Comparison of ENCODE assay signal across 21 cellular contexts in the genomic region with DNA sequence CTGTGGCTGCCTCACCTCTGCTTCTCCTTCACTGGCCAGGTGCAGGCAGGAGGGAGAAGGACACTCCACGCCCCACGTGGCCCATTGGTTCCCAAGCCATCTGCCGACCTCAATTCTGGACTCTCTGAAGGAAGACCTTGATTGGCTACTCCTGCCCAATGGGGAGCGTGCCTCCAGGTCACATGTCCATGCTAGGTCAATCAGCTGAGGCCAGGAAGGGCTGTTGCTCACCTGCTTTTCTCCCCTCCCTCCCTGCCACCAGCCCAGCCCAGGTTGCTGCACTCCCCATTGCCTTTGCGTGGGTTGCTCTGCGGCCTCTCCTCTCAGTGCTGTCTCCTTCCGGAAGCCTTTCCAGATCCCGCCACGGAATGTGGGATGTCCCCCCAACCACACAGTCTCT. TPM values are rescaled to one million over a fixed set of nuclear protein-coding genes. Genes with fewer than 3 reads are reported as not detected.
A peak's percentile ranks its signal among the peaks of the same experiment; 100 is the strongest.
DNase-seq lines count a peak whose midpoint lies in the region; ATAC-seq, FAIRE-seq and TF ChIP-seq lines count a peak whose summit lies in the region.
"Had no signal": no experiment of that assay in that cellular context is flagged by ENCODE, and none has a peak within 500 bp of the region (broad histone marks: within the 10 kb centered on the region; RNA-seq: fewer than 3 reads in every experiment).

No MANE protein-coding gene starts in this region.

- no peak overlapping the region; the same call in 1 of the 2 replicates for H4K8ac ChIP-seq in H1 (ENCODE audit: extremely low read depth, insufficient read depth, low read length)

- H3K4me3 Mint-ChIP-seq in GM23338, result no peak overlapping the region
- no peak overlapping the region for H3K4me3 Mint-ChIP-seq in activated CD8-positive, alpha-beta T cell treated with anti-CD3 and anti-CD28 coated beads, Interleukin-2, amount 10 ng/mL, durations not matched to agents 7 days and 5 days
- H3K4me3 Mint-ChIP-seq: CD4-positive, alpha-beta T cell; H9 had no signal

- in situ Hi-C loops in SK-MEL-5 (cut with HindIII; ENCODE audit: low pct_unique_long_range_greater_than_20kb, low sequenced_read_pairs), result no loop called here

- H3K4ac ChIP-seq in H1 (replicated peaks; ENCODE audit: insufficient read length, low read depth, low read length), result no peak overlapping the region

- no peak overlapping the region for H3K14ac ChIP-seq in H1 (ENCODE audit: insufficient read length)

- no peak overlapping the region for H3K27ac Mint-ChIP-seq in GM23338
- no peak overlapping the region for H3K27ac Mint-ChIP-seq in activated CD8-positive, alpha-beta T cell treated with anti-CD3 and anti-CD28 coated beads, Interleukin-2, amount 10 ng/mL, durations not matched to agents 7 days and 5 days
- H3K27ac Mint-ChIP-seq: CD4-positive, alpha-beta T cell; H9 had no signal

- no peak overlapping the region for H4K91ac ChIP-seq in H1 (replicated peaks; ENCODE audit: insufficient read length, low read length)

- TF ChIP-seq EP300 in H1 (IDR thresholded peaks at IDR 0.05; ENCODE audit: borderline replicate concordance in 1 of 2, low read depth in 2 of 2, low read length in 2 of 2), result no peak

- H4K5ac ChIP-seq in H1 (ENCODE audit: insufficient read length, low read depth, low read length), result no peak overlapping the region

- H3K9me3 ChIP-seq in H1 (ENCODE audit: insufficient read depth in 2 of 2, low read depth in 1 of 2, low read length in 1 of 2) (peaks cover 0 to 3% of the 10 kb centered on the region in 2 experiments; a peak in 1 of 4 replicates), right cardiac atrium (ENCODE audit: control insufficient read depth, low read length) (no peaks in the 10 kb centered on the region)
- H3K9me3 ChIP-seq: A549 had no signal

- no peaks in the 10 kb centered on the region for H3K79me2 ChIP-seq in H1 (ENCODE audit: control insufficient read depth in 1 of 2, insufficient read depth in 2 of 2, low read length in 2 of 2)
- no peaks in the 10 kb centered on the region for H3K79me2 ChIP-seq in GM23338 (replicated peaks; ENCODE audit: insufficient read depth)

- peaks cover 0 to 11% (median 8%) of the 10 kb centered on the region in 4 experiments; a peak in 5 of 7 replicates for H3K27me3 ChIP-seq in H1 (replicated peaks in 1 of 4; ENCODE audit: control insufficient read depth in 3 of 4, extremely low read depth in 1 of 4, insufficient read depth in 3 of 4, low read length in 3 of 4)
- H3K27me3 ChIP-seq in GM23338 (ENCODE audit: insufficient read depth), result no peaks in the 10 kb centered on the region; the same call in 1 of the 2 replicates
- no peaks in the 10 kb centered on the region for H3K27me3 ChIP-seq in right cardiac atrium (ENCODE audit: control insufficient read depth, insufficient read depth)

- no peaks in the 10 kb centered on the region for H3K9me2 ChIP-seq in GM23338 (ENCODE audit: insufficient read depth)

- 89% methylated on average over 6 of the region's 9 CpGs; no CpG with 5 or more reads in 1 of the 2 experiments for WGBS in H1 (ENCODE audit: extremely low coverage in 1 of 2, insufficient coverage in 1 of 2, insufficient read length in 1 of 2, insufficient replicate concordance in 2 of 2, low coverage in 1 of 2, low lambda C conversion rate in 2 of 2, missing lambda C conversion rate in 1 of 2), 2 experiments
- WGBS in right cardiac atrium, result 89% methylated on average over 9 of the region's 9 CpGs

- POLR2A ChIA-PET in H1 (lab: Charles Lee; ENCODE audit: partially characterized antibody), result no interaction called here
- POLR2A ChIA-PET in activated CD8-positive, alpha-beta T cell treated with anti-CD3 and anti-CD28 coated beads, Interleukin-2, amount 10 ng/mL, durations not matched to agents 7 days and 5 days (lab: Charles Lee), result no interaction called here

- peak overlapping the region; percentile 93; the same call in 1 of the 2 replicates for H2BK15ac ChIP-seq in H1 (ENCODE audit: low read length)

- H2BK5ac ChIP-seq in H1 (ENCODE audit: low read depth, low read length), result no peak overlapping the region

- no peaks in the 10 kb centered on the region for H3F3A ChIP-seq in GM23338 (replicated peaks; ENCODE audit: low read depth)

- no peak for TF ChIP-seq POLR2A in H1 (IDR thresholded peaks at IDR 0.05; ENCODE audit: control extremely low read depth in 1 of 2, low read depth in 2 of 2, low read length in 2 of 2)

- H2AK5ac ChIP-seq in H1 (ENCODE audit: low read depth, low read length), result no peak overlapping the region

- H3K36me3 ChIP-seq in H1 (ENCODE audit: control insufficient read depth in 2 of 4, insufficient read depth in 4 of 4, low read length in 3 of 4) (no peaks in the 10 kb centered on the region), GM23338 (ENCODE audit: insufficient read depth) (no peaks in the 10 kb centered on the region)

- H2BK12ac ChIP-seq in H1 (ENCODE audit: low read depth, low read length), result no peak overlapping the region

- H3K4me1 ChIP-seq in H1 (replicated peaks in 1 of 4; ENCODE audit: control insufficient read depth in 3 of 4, insufficient read depth in 4 of 4, low read length in 3 of 4) (peaks cover 0 to 2% (median 0%) of the 10 kb centered on the region in 4 experiments; a peak in 1 of 7 replicates), GM23338 (ENCODE audit: insufficient read depth) (no peaks in the 10 kb centered on the region), right cardiac atrium (ENCODE audit: control insufficient read depth, insufficient read depth, low read length) (no peaks in the 10 kb centered on the region)
- H3K4me1 ChIP-seq: A549, Caco-2 had no signal

- no peak overlapping the region for H3K56ac ChIP-seq in H1 (replicated peaks; ENCODE audit: insufficient read length, low read depth, low read length)

- TF ChIP-seq CTCF in H1 (IDR thresholded peaks at IDR 0.05; ENCODE audit: control extremely low read depth in 1 of 3, insufficient read depth in 1 of 3, low read depth in 1 of 3, low read length in 3 of 3), result no peak
- no peak for TF ChIP-seq CTCF in GM23338 (conservative IDR thresholded peaks at IDR 0.05; ENCODE audit: low read depth in 2 of 2)

- no peak overlapping the region; the same call in 1 of the 2 replicates for H2BK20ac ChIP-seq in H1 (ENCODE audit: low read length)

- FAIRE-seq in HTR-8/SVneo (lab: Jason Lieb, UNC) (peak; percentile 57), H1 (lab: Jason Lieb, UNC) (no peak)
- FAIRE-seq: A549, D721Med, GM12892, GM18507 had no signal

- no peak overlapping the region for H3K23ac ChIP-seq in H1 (ENCODE audit: insufficient read length)

- peaks cover 27% of the 10 kb centered on the region for H3K9me3 Mint-ChIP-seq in GM23338
- no peaks in the 10 kb centered on the region for H3K9me3 Mint-ChIP-seq in activated CD8-positive, alpha-beta T cell treated with anti-CD3 and anti-CD28 coated beads, Interleukin-2, amount 10 ng/mL, durations not matched to agents 7 days and 5 days (ENCODE audit: insufficient read depth)
- H3K9me3 Mint-ChIP-seq: CD4-positive, alpha-beta T cell had no signal

- CTCF ChIA-PET in H1 (lab: Charles Lee; ENCODE audit: partially characterized antibody), result interaction anchor here (1.1 to 3.3 kb wide), 6 partner anchors 14 to 92 kb away, joined by 3 to 17 read pairs (median 6); partner anchors contain the start of gene CDH4
- CTCF ChIA-PET in activated CD8-positive, alpha-beta T cell treated with anti-CD3 and anti-CD28 coated beads, Interleukin-2, amount 10 ng/mL, durations not matched to agents 7 days and 5 days (lab: Charles Lee), result no interaction called here

- H2BK120ac ChIP-seq in H1 (replicated peaks; ENCODE audit: low read depth, low read length), result no peak overlapping the region

- no peak for ATAC-seq in GM23338
- ATAC-seq in right cardiac atrium, result no peak
- ATAC-seq in activated CD8-positive, alpha-beta T cell treated with anti-CD3 and anti-CD28 coated beads, Interleukin-2, amount 10 ng/mL, durations not matched to agents 7 days and 5 days, result no peak
- ATAC-seq: A549 had no signal

- TF ChIP-seq RAD21 in H1 (IDR thresholded peaks at IDR 0.05 in 1 of 2, conservative IDR thresholded peaks at IDR 0.05 in 1 of 2; ENCODE audit: low read depth in 2 of 2, low read length in 2 of 2), result no peak

- H3K79me1 ChIP-seq in H1 (ENCODE audit: low read depth, low read length), result peaks cover 2% of the 10 kb centered on the region; the same call in 1 of the 2 replicates

- no peak overlapping the region for H3K4me3 ChIP-seq in H1 (ENCODE audit: extremely low read depth in 1 of 4, insufficient read depth in 2 of 4, low read depth in 3 of 4, low read length in 4 of 4)
- H3K4me3 ChIP-seq in GM23338, result no peak overlapping the region
- H3K4me3 ChIP-seq in right cardiac atrium (ENCODE audit: low read length), result no peak overlapping the region
- H3K4me3 ChIP-seq: A549 had no signal

- H3K23me2 ChIP-seq in H1 (ENCODE audit: low read depth, low read length), result no peaks in the 10 kb centered on the region

- H3K27me3 Mint-ChIP-seq in GM23338 (ENCODE audit: insufficient read depth, low read depth, poor library complexity), result peaks cover 25% of the 10 kb centered on the region
- H3K27me3 Mint-ChIP-seq in activated CD8-positive, alpha-beta T cell treated with anti-CD3 and anti-CD28 coated beads, Interleukin-2, amount 10 ng/mL, durations not matched to agents 7 days and 5 days (ENCODE audit: low read depth), result peaks cover 5% of the 10 kb centered on the region

- H2AFZ ChIP-seq in H1 (ENCODE audit: low read length), result no peak overlapping the region; the same call in 1 of the 2 replicates
- H2AFZ ChIP-seq in GM23338, result no peak overlapping the region

- intact Hi-C loops in right cardiac atrium (cut with DNase I), result no loop called here

- peaks cover 9% of the 10 kb centered on the region for H3K4me1 Mint-ChIP-seq in GM23338
- no peaks in the 10 kb centered on the region for H3K4me1 Mint-ChIP-seq in activated CD8-positive, alpha-beta T cell treated with anti-CD3 and anti-CD28 coated beads, Interleukin-2, amount 10 ng/mL, durations not matched to agents 7 days and 5 days (ENCODE audit: low read depth)

- H4K20me1 ChIP-seq in H1 (replicated peaks in 1 of 2; ENCODE audit: control insufficient read depth in 1 of 2, insufficient read depth in 2 of 2, low read length in 2 of 2) (no peaks in the 10 kb centered on the region), GM23338 (replicated peaks; ENCODE audit: insufficient read depth) (no peaks in the 10 kb centered on the region)

- DNase-seq in HTR-8/SVneo (ENCODE audit: insufficient read length, low spot score) (no peak), NAMALWA (ENCODE audit: low spot score) (peak; percentile 14), SK-MEL-5 (ENCODE audit: low read depth, low spot score) (peak; percentile 14), H1 (ENCODE audit: low read depth in 1 of 2, low spot score in 2 of 2) (no peak), GM23338 (ENCODE audit: low spot score) (no peak), SHP77 (lab: John Stamatoyannopoulos, UW) (no peak), right cardiac atrium (no peak)
- DNase-seq in activated CD8-positive, alpha-beta T cell treated with anti-CD3 and anti-CD28 coated beads, Interleukin-2, amount 10 ng/mL, durations not matched to agents 7 days and 5 days, result no peak
- DNase-seq: AML-193; Caco-2; CD4-positive, alpha-beta T cell; DMS79; GDM1; GOT3; H9 had no signal

- H3K27ac ChIP-seq in H1 (ENCODE audit: low read depth, low read length) (no peak overlapping the region), GM23338 (ENCODE audit: low read depth) (no peak overlapping the region), right cardiac atrium (ENCODE audit: low read length) (no peak overlapping the region)
- H3K27ac ChIP-seq: 22Rv1, A549, C4-2B had no signal

- H3K4me2 ChIP-seq in H1 (ENCODE audit: insufficient read depth in 1 of 2, low read depth in 2 of 2, low read length in 2 of 2) (no peak overlapping the region), GM23338 (no peak overlapping the region)
- H3K4me2 ChIP-seq: A549 had no signal

- H3K9ac ChIP-seq in H1 (replicated peaks in 1 of 4; ENCODE audit: extremely low read depth in 1 of 4, low read depth in 3 of 4, low read length in 3 of 4), result no peak overlapping the region

- no peak overlapping the region for H3K18ac ChIP-seq in H1 (ENCODE audit: extremely low read depth, low read length)

- H3K36me3 Mint-ChIP-seq in GM23338 (ENCODE audit: low read depth), result peaks cover 14% of the 10 kb centered on the region; the same call in 2 of the 3 replicates
- H3K36me3 Mint-ChIP-seq in activated CD8-positive, alpha-beta T cell treated with anti-CD3 and anti-CD28 coated beads, Interleukin-2, amount 10 ng/mL, durations not matched to agents 7 days and 5 days (ENCODE audit: low read depth), result no peaks in the 10 kb centered on the region

RNA-seq across cellular contexts. Expression of gene CDH4, which starts 21.9 kb away (rescaled TPM):
- not detected in 2 replicates for total RNA-seq in SK-MEL-5 (2014; rRNA removed; shearing (Covaris generic))
- not detected in 2 replicates for polyA plus RNA-seq in SK-MEL-5 (2015; cell fraction: cytosol; rRNA removed)
- not detected in 2 replicates for polyA plus RNA-seq in SK-MEL-5 (2015; cell fraction: nucleus; rRNA removed)
- 7.4 and 7.9 TPM in 2 replicates for total RNA-seq in H1 (2021; fragmentation: NEBNext Ultra II Directional; extraction: Animal tissue kit (Norgen Biotek cat#: 25700))
- polyA plus RNA-seq in H1 (2011; rRNA removed) (4.3 and 6.4 TPM in 2 replicates), GM23338 (2016; fragmentation: Nextera tagmentation; extraction: Ambion mirVana) (1.2 TPM in 2 replicates), right cardiac atrium (0.32 TPM)
- polyA plus RNA-seq in H1 (2011; cell fraction: cytosol; rRNA removed), result 3.2 TPM
- polyA plus RNA-seq in H1 (2011; cell fraction: nucleus; rRNA removed), result 6.0 TPM
- polyA plus RNA-seq in H1 (2012, experiment 1 of 2), result 4.9 to 8.0 TPM (median 7.3 TPM) in 4 replicates
- 5.8 TPM for polyA plus RNA-seq in H1 (2012, experiment 2 of 2)
- 8.3 TPM for polyA plus RNA-seq in H1 (2013, experiment 1 of 2)
- polyA plus RNA-seq in H1 (2013, experiment 2 of 2), result 7.3 TPM
- 6.3 and 6.4 TPM in 2 replicates for polyA minus RNA-seq in H1 (2011; rRNA and poly(A)+ RNA removed)
- polyA minus RNA-seq in H1 (2011; cell fraction: cytosol; rRNA and poly(A)+ RNA removed), result 7.4 TPM
- 5.2 TPM for polyA minus RNA-seq in H1 (2011; cell fraction: nucleus; rRNA and poly(A)+ RNA removed)
- 4.0 and 4.2 TPM in 2 replicates for total RNA-seq in GM23338 (2014; rRNA removed; shearing (Covaris generic))
- 1 to 10 TPM in 1 of 4 donors, under 1 TPM in 3; 0.21 to 1.0 (median 0.59) TPM for total RNA-seq in right cardiac atrium
- total RNA-seq in activated CD8-positive, alpha-beta T cell treated with anti-CD3 and anti-CD28 coated beads, Interleukin-2, amount 10 ng/mL, durations not matched to agents 7 days and 5 days, result under 1 TPM; 0.05 to 0.13 TPM
- total RNA-seq: Caco-2 had no signal

Comparison
In these comparisons a context has a peak if more than half of its experiments do, and no peak if none do; other contexts are left out.
1. DNase-seq: peak in NAMALWA (single experiment) and SK-MEL-5 (single experiment); none in HTR-8/SVneo (single experiment), H1 (0 of 2), GM23338 (single experiment), SHP77 (0 of 2), right cardiac atrium (0 of 3) and activated CD8-positive, alpha-beta T cell treated with anti-CD3 and anti-CD28 coated beads, Interleukin-2, amount 10 ng/mL, durations not matched to agents 7 days and 5 days (single experiment).